Comparison of ENCODE assay signal across 15 cellular contexts in genomic region chr14:54427914-54428313, GRCh38.
"Had no signal": no experiment of that assay in that cellular context is flagged by ENCODE, and none has a peak within 500 bp of the region (broad histone marks: within the 10 kb centered on the region; RNA-seq: fewer than 3 reads in every experiment).

No MANE protein-coding gene starts in this region.

- H3K4me1 Mint-ChIP-seq: central memory CD8-positive, alpha-beta T cell; naive B cell had no signal

- H3K9me3 Mint-ChIP-seq: activated naive CD4-positive, alpha-beta T cell treated with anti-CD3 and anti-CD28 coated beads for 36 hours; central memory CD8-positive, alpha-beta T cell; naive B cell; type B pancreatic cell had no signal

- H3K4me3 Mint-ChIP-seq: activated naive CD4-positive, alpha-beta T cell treated with anti-CD3 and anti-CD28 coated beads for 36 hours; central memory CD8-positive, alpha-beta T cell; naive B cell; type B pancreatic cell had no signal

- H3K27ac Mint-ChIP-seq: activated naive CD4-positive, alpha-beta T cell treated with anti-CD3 and anti-CD28 coated beads for 36 hours; type B pancreatic cell had no signal

- DNase-seq: activated CD8-positive, alpha-beta memory T cell treated with anti-CD3 and anti-CD28 coated beads for 24 hours; activated naive CD4-positive, alpha-beta T cell treated with anti-CD3 and anti-CD28 coated beads for 36 hours; amniotic stem cell; effector CD8-positive, alpha-beta T cell; foreskin fibroblast; midbrain; naive B cell; SHP77; SK-N-SH; stimulated activated CD4-positive, alpha-beta T cell treated with anti-CD3 and anti-CD28 coated beads, Interleukin-15, amount 100 ng/mL, for 24 hours; stimulated activated CD4-positive, alpha-beta T cell treated with anti-CD3 and anti-CD28 coated beads, Interleukin-4, amount 100 ng/mL, for 1 hour; stimulated activated naive CD4-positive, alpha-beta T cell; WERI-Rb-1 had no signal

- H3K27me3 Mint-ChIP-seq: central memory CD8-positive, alpha-beta T cell; naive B cell; type B pancreatic cell had no signal
